ENCODE assay signal across 9 cellular contexts in the genomic region with DNA sequence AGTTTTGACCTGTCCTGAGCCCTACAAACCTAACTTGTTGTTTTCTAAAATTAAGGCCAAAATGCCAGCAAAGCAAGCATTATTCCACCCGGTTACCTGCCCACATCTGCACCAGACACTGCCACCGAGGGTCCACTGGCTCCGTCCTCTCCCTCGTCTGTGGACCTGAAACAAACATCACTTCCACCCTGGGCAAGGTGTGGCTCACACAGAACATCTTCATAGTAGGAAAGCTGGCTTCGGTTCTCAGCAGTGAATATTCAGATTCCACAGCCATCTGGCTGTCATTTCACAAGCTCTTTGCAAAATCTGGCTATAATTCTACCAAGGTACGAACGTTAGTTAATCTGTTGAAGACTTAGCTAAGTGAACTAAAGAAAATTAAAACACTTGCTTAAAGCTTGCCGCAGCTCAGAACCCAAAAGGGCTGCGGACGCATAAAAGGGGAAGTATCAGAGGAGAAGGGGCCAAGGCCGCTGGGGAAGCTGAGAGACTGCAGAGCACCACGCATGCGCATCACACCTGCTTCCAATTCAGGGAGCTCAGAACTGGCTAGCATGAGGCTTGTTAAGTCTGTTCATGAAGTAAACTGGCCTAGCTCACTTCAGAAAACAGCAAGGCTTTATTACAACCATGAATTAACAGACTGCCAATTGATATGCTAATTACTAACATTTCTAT. TPM values are rescaled to one million over a fixed set of nuclear protein-coding genes. Genes with fewer than 3 reads are reported as not detected.
DNase-seq lines count a peak whose midpoint lies in the region; ATAC-seq lines count a peak whose summit lies in the region.
"Had no signal": no experiment of that assay in that cellular context is flagged by ENCODE, and none has a peak within 500 bp of the region (broad histone marks: within the 10 kb centered on the region; RNA-seq: fewer than 3 reads in every experiment).

No MANE protein-coding gene starts in this region.

- peaks cover 75% of the 10 kb centered on the region for H3K36me3 ChIP-seq in SJSA1
- H3K36me3 ChIP-seq: tibial artery had no signal

- H3K4me3 ChIP-seq in SJSA1 = no peak overlapping the region
- H3K4me3 ChIP-seq: tibial artery had no signal

- H3K9me3 ChIP-seq in SJSA1 (replicated peaks) = no peaks in the 10 kb centered on the region
- H3K9me3 ChIP-seq: tibial artery had no signal

- H3K36me3 Mint-ChIP-seq in naive thymus-derived CD8-positive, alpha-beta T cell = no peaks in the 10 kb centered on the region

- H3K4me1 Mint-ChIP-seq in naive thymus-derived CD8-positive, alpha-beta T cell = peaks cover 4 to 12% (median 9%) of the 10 kb centered on the region in 4 donors

- ATAC-seq in HG02798 (IDR thresholded peaks at IDR 0.05; ENCODE audit: poor library complexity, unreplicated experiment) = peak; percentile 62
- no peak for ATAC-seq in naive thymus-derived CD8-positive, alpha-beta T cell

- H3K4me1 ChIP-seq in SJSA1 (replicated peaks) = peaks cover 88% of the 10 kb centered on the region
- H3K4me1 ChIP-seq: tibial artery had no signal

- H3K4me3 Mint-ChIP-seq in naive thymus-derived CD8-positive, alpha-beta T cell = peak overlapping the region in 6 of 10 donors; percentile 16 to 60 (median 36)

- peaks cover 0 to 1% (median 0%) of the 10 kb centered on the region in 5 donors for H3K27me3 Mint-ChIP-seq in naive thymus-derived CD8-positive, alpha-beta T cell

- peak overlapping the region in 1 of 10 donors; percentile 3 for H3K27ac Mint-ChIP-seq in naive thymus-derived CD8-positive, alpha-beta T cell

- no peaks in the 10 kb centered on the region for H3K9me3 Mint-ChIP-seq in naive thymus-derived CD8-positive, alpha-beta T cell

- POLR2A ChIA-PET in naive thymus-derived CD8-positive, alpha-beta T cell (lab: Charles Lee) = no interaction called here

- H3K27ac ChIP-seq in SJSA1 = peak overlapping the region; percentile 91
- H3K27ac ChIP-seq: tibial artery had no signal

- peak; percentile 24 for DNase-seq in GM19238 (ENCODE audit: insufficient read length, low spot score)
- DNase-seq in SJSA1 (ENCODE audit: low read depth in 1 of 2, low spot score in 2 of 2) = no peak
- peak in 4 of 10 donors; percentile 2 to 30 (median 22) for DNase-seq in naive thymus-derived CD8-positive, alpha-beta T cell
- DNase-seq in OCI-M2 (lab: John Stamatoyannopoulos, UW; ENCODE audit: unreplicated experiment) = no peak
- no peak for DNase-seq in NCI-H510A treated with DMSO at 0.1 percent for 48 hours (lab: John Stamatoyannopoulos, UW)
- no peak for DNase-seq in NCI-H2196 treated with DMSO at 0.1 percent for 48 hours (lab: John Stamatoyannopoulos, UW; ENCODE audit: unreplicated experiment)
- no peak for DNase-seq in AML-193 (lab: John Stamatoyannopoulos, UW)

- H3K27me3 ChIP-seq in SJSA1 (replicated peaks) = no peaks in the 10 kb centered on the region

RNA-seq across cellular contexts. Expression of gene PTPRN2, which starts 46.2 kb away (rescaled TPM):
- 1.2 and 2.1 TPM in 2 replicates for total RNA-seq in SJSA1 (2014; rRNA removed; shearing (Covaris generic))
- total RNA-seq in naive thymus-derived CD8-positive, alpha-beta T cell = under 1 TPM; 0.78 to 0.99 TPM
- polyA plus RNA-seq in naive thymus-derived CD8-positive, alpha-beta T cell = 1 to 10 TPM in 2 of 3 donors, under 1 TPM in 1; 0.69 to 1.5 (median 1.4) TPM
